ENCODE assay signal across 10 cellular contexts in genomic region chr4:55303818-55304217, GRCh38. TPM values are rescaled to one million over a fixed set of nuclear protein-coding genes. Genes with fewer than 3 reads are reported as not detected.
DNase-seq lines count a peak whose midpoint lies in the region; ATAC-seq and TF ChIP-seq lines count a peak whose summit lies in the region.
"Had no signal": no experiment of that assay in that cellular context is flagged by ENCODE, and none has a peak within 500 bp of the region (broad histone marks: within the 10 kb centered on the region; RNA-seq: fewer than 3 reads in every experiment).

No MANE protein-coding gene starts in this region.

- DNase-seq in EH (ENCODE audit: low read depth) (peak; percentile 59), RWPE1 (ENCODE audit: low spot score) (peak; percentile 85), fibroblast of the aortic adventitia (ENCODE audit: low read depth) (peak; percentile 92), omental fat pad (ENCODE audit: low spot score) (no peak), SIG-M5 (lab: John Stamatoyannopoulos, UW) (no peak), NCI-H1436 (lab: John Stamatoyannopoulos, UW) (no peak)
- DNase-seq in stimulated activated naive B cell treated with anti-CD40 and anti-IgM and Interleukin-4, amounts not matched to agents 10 μg/mL and 1 μg/mL and 100 μg/mL, for 72 hours, result no peak

- no peak overlapping the region for H3K4me3 Mint-ChIP-seq in stimulated activated naive B cell treated with anti-CD40 and anti-IgM and Interleukin-4, amounts not matched to agents 10 μg/mL and 1 μg/mL and 100 μg/mL, for 72 hours
- H3K4me3 Mint-ChIP-seq: CD14-positive monocyte had no signal

- no peak overlapping the region for H3K27ac ChIP-seq in RWPE1
- H3K27ac ChIP-seq: cardiac muscle cell had no signal

- H3K27me3 Mint-ChIP-seq in stimulated activated naive B cell treated with anti-CD40 and anti-IgM and Interleukin-4, amounts not matched to agents 10 μg/mL and 1 μg/mL and 100 μg/mL, for 72 hours, result peaks cover 4% of the 10 kb centered on the region in 2 donors

- ATAC-seq in omental fat pad (ENCODE audit: low FRiP score) (peak; percentile 93), HG03520 (IDR thresholded peaks at IDR 0.05; ENCODE audit: unreplicated experiment) (no peak)
- no peak for ATAC-seq in stimulated activated naive B cell treated with anti-CD40 and anti-IgM and Interleukin-4, amounts not matched to agents 10 μg/mL and 1 μg/mL and 100 μg/mL, for 72 hours (replicated peaks)

- no peak overlapping the region for H3K4me3 ChIP-seq in fibroblast of the aortic adventitia (ENCODE audit: low read depth, low read length)
- H3K4me3 ChIP-seq: cardiac muscle cell had no signal

- CTCF ChIA-PET in RWPE1 (lab: Yijun Ruan, JAX), result interaction anchor here (1.3 kb wide), 1 partner anchor 9 kb away, joined by 6 read pairs; no protein-coding TSS in a partner anchor

- no peak overlapping the region for H3K27ac Mint-ChIP-seq in stimulated activated naive B cell treated with anti-CD40 and anti-IgM and Interleukin-4, amounts not matched to agents 10 μg/mL and 1 μg/mL and 100 μg/mL, for 72 hours

- peaks cover 3% of the 10 kb centered on the region in 2 donors for H3K9me3 Mint-ChIP-seq in stimulated activated naive B cell treated with anti-CD40 and anti-IgM and Interleukin-4, amounts not matched to agents 10 μg/mL and 1 μg/mL and 100 μg/mL, for 72 hours

- H3K4me1 Mint-ChIP-seq in stimulated activated naive B cell treated with anti-CD40 and anti-IgM and Interleukin-4, amounts not matched to agents 10 μg/mL and 1 μg/mL and 100 μg/mL, for 72 hours, result no peaks in the 10 kb centered on the region

- POLR2A ChIA-PET in RWPE1 (lab: Yijun Ruan, JAX; ENCODE audit: low non-redundant PET), result no interaction called here

- no peaks in the 10 kb centered on the region for H3K36me3 Mint-ChIP-seq in stimulated activated naive B cell treated with anti-CD40 and anti-IgM and Interleukin-4, amounts not matched to agents 10 μg/mL and 1 μg/mL and 100 μg/mL, for 72 hours
- H3K36me3 Mint-ChIP-seq: CD14-positive monocyte had no signal

- TF ChIP-seq CTCF in RWPE1 (conservative IDR thresholded peaks at IDR 0.05; ENCODE audit: low read depth), result no peak
- TF ChIP-seq CTCF in fibroblast of the aortic adventitia (IDR thresholded peaks at IDR 0.05; ENCODE audit: insufficient read depth, low read length), result no peak
- no peak for TF ChIP-seq CTCF in omental fat pad (IDR thresholded peaks at IDR 0.05)

RNA-seq across cellular contexts. Expression of gene SRD5A3, which starts 42.2 kb away (rescaled TPM):
- 4.8 and 22.2 TPM in 2 replicates for total RNA-seq in fibroblast of the aortic adventitia (ENCODE audit: low replicate concordance)
- total RNA-seq in omental fat pad, result 10 to 100 TPM in 2 of 4 donors, 1 to 10 TPM in 2; 8.0 to 15.9 (median 9.9) TPM

Comparison
In these comparisons a context has a peak if more than half of its experiments do, and no peak if none do; other contexts are left out.
1. DNase-seq: peak in EH (single experiment), RWPE1 (single experiment) and fibroblast of the aortic adventitia (single experiment); none in omental fat pad (single experiment), SIG-M5 (single experiment), NCI-H1436 (single experiment) and stimulated activated naive B cell treated with anti-CD40 and anti-IgM and Interleukin-4, amounts not matched to agents 10 μg/mL and 1 μg/mL and 100 μg/mL, for 72 hours (single experiment).